In genomic region chr20:17611290-17611539, GRCh38 we compare ENCODE assay signal across 9 cellular contexts. TPM values are rescaled to one million over a fixed set of nuclear protein-coding genes. Genes with fewer than 3 reads are reported as not detected.
A peak's percentile ranks its signal among the peaks of the same experiment; 100 is the strongest.
DNase-seq lines count a peak whose midpoint lies in the region; ATAC-seq, FAIRE-seq and TF ChIP-seq lines count a peak whose summit lies in the region.
"Had no signal": no experiment of that assay in that cellular context is flagged by ENCODE, and none has a peak within 500 bp of the region (broad histone marks: within the 10 kb centered on the region; RNA-seq: fewer than 3 reads in every experiment).

No MANE protein-coding gene starts in this region.

- peak in 1 of 34 experiments; percentile 17 for DNase-seq in T-cell
- DNase-seq in fibroblast of villous mesenchyme (ENCODE audit: low read depth) = no peak
- DNase-seq in small intestine = peak; percentile 48
- DNase-seq in NCI-H1694 treated with DMSO at 0.1 percent for 48 hours (lab: John Stamatoyannopoulos, UW) = no peak
- DNase-seq in globus pallidus (ENCODE audit: low spot score) = no peak
- DNase-seq in stimulated activated CD4-positive, alpha-beta T cell treated with anti-CD3 and anti-CD28 coated beads, Interleukin-1b, Interleukin-23, amount 100 ng/mL, for 48 hours = no peak
- DNase-seq in AML-193 (lab: John Stamatoyannopoulos, UW) = no peak

- no peaks in the 10 kb centered on the region for H3K27me3 ChIP-seq in small intestine (ENCODE audit: control insufficient read depth in 2 of 2, insufficient read depth in 2 of 2, low read length in 2 of 2)

- H3K9me3 Mint-ChIP-seq in T-cell = no peaks in the 10 kb centered on the region
- H3K9me3 Mint-ChIP-seq: IgD-negative memory B cell had no signal

- H3K4me3 ChIP-seq in fibroblast of villous mesenchyme (ENCODE audit: low read depth, low read length) (no peak overlapping the region), small intestine (ENCODE audit: low read depth in 1 of 2, low read length in 2 of 2) (no peak overlapping the region)

- H3K27ac ChIP-seq in small intestine (ENCODE audit: low read depth in 1 of 2, low read length in 1 of 2) = peak overlapping the region; percentile 24 to 69

- H3K36me3 Mint-ChIP-seq in T-cell = peaks cover 13% of the 10 kb centered on the region
- H3K36me3 Mint-ChIP-seq: IgD-negative memory B cell had no signal

- TF ChIP-seq CTCF in GM12873 (IDR thresholded peaks at IDR 0.05; ENCODE audit: insufficient read depth, low read depth, low read length, missing control alignments) (peak; percentile 52), fibroblast of villous mesenchyme (IDR thresholded peaks at IDR 0.05; ENCODE audit: insufficient read depth, low read depth, low read length) (peak; percentile 40)

- peaks cover 2 to 4% of the 10 kb centered on the region in 2 donors for H3K36me3 ChIP-seq in small intestine (ENCODE audit: control insufficient read depth in 2 of 2, insufficient read depth in 2 of 2, low read length in 2 of 2)

- POLR2A ChIA-PET in T-cell (lab: Charles Lee) = interaction anchor here (0.9 to 2.1 kb wide), 3 partner anchors 10 to 41 kb away, joined by 3 to 8 read pairs (median 3); partner anchors contain the start of gene DSTN (in 1 of the 2)

- H3K4me1 Mint-ChIP-seq in T-cell = peaks cover 34 to 45% (median 38%) of the 10 kb centered on the region in 3 donors

- H3K9me3 ChIP-seq in small intestine (ENCODE audit: control insufficient read depth, low read depth) = no peaks in the 10 kb centered on the region

- CTCF ChIA-PET in T-cell (lab: Charles Lee) = interaction anchor here (0.6 to 1.5 kb wide), 8 partner anchors 9 to 650 kb away, joined by 3 to 6 read pairs (median 4); partner anchors contain the start of genes DSTN (in 1 of the 2) and RRBP1 (in 1 of the 2)

- peak overlapping the region in 2 of 3 donors; percentile 21 to 71 for H3K4me3 Mint-ChIP-seq in T-cell
- H3K4me3 Mint-ChIP-seq: IgD-negative memory B cell had no signal

- 52 to 60% (median 58%) methylated on average over 4 to 6 of the region's 6 CpGs for WGBS in small intestine, 3 donors

- peak overlapping the region; percentile 95 to 100 for H3K27ac Mint-ChIP-seq in T-cell

- FAIRE-seq in small intestine (lab: Jason Lieb, UNC) = no peak

- no peaks in the 10 kb centered on the region for H3K27me3 Mint-ChIP-seq in T-cell
- H3K27me3 Mint-ChIP-seq: IgD-negative memory B cell had no signal

- peaks cover 0 to 2% of the 10 kb centered on the region in 2 donors for H3K4me1 ChIP-seq in small intestine (ENCODE audit: control insufficient read depth in 2 of 2, insufficient read depth in 1 of 2, low read depth in 1 of 2, low read length in 1 of 2)

- peak in 3 of 4 experiments; percentile 28 to 35 (median 32) for ATAC-seq in T-cell (replicated peaks in 1 of 4)

RNA-seq across cellular contexts. Expression of gene DSTN, which starts 41.3 kb away (rescaled TPM):
- total RNA-seq in T-cell = 10 to 100 TPM; 36.3 to 41.7 (median 41.3) TPM
- 445 and 550 TPM in 2 replicates for total RNA-seq in fibroblast of villous mesenchyme
- polyA plus RNA-seq in small intestine = 100 to 1,000 TPM; 145 to 360 (median 189) TPM

Comparison
In these comparisons a context has a peak if more than half of its experiments do, and no peak if none do; other contexts are left out.
1. RNA of gene DSTN, which starts 41.3 kb away (total RNA-seq): 445 to 550 TPM in fibroblast of villous mesenchyme; 36.3 to 41.7 TPM in T-cell; every median in the first group is over 10 times any median in the second.